ENCODE assay signal across 18 cellular contexts in the genomic region with DNA sequence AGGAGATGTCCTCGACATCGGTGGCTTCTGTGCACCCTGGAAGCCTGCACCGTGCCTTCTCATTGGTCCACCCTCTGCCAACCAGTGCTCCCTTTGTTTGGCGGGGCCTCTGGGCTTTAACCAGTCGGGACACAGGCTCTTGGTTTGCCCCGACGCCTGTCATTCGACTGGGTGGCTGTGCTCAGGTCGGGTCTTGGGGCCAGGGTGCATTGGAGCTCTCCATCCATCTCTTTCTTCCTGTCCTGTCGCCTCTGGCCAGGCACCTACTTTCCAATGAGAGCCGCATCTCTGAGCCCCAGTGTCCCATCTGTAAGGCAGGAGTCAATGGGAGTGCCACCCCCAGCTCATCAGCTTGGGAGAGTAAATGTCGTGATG.
"Had no signal": no experiment of that assay in that cellular context is flagged by ENCODE, and none has a peak within 500 bp of the region (broad histone marks: within the 10 kb centered on the region; RNA-seq: fewer than 3 reads in every experiment).

No MANE protein-coding gene starts in this region.

- DNase-seq: colonic mucosa; cortex of kidney; effector CD8-positive, alpha-beta T cell; effector memory CD8-positive, alpha-beta T cell; foreskin keratinocyte; heart left ventricle; hypothalamus; immature natural killer cell; left cardiac atrium; left ventricle myocardium superior; lower lobe of right lung; mesenchymal stem cell; midbrain had no signal

- H3K9me3 Mint-ChIP-seq: dendritic cell treated with granulocyte-macrophage colony-stimulating factor and Interleukin-4, amounts not matched to agents 40 ng/mL and 50 ng/mL, for 4 days; effector memory CD8-positive, alpha-beta T cell had no signal

- ATAC-seq: effector memory CD8-positive, alpha-beta T cell; foreskin keratinocyte; gastroesophageal sphincter; heart left ventricle; left cardiac atrium; left lung; left ventricle myocardium superior; lower lobe of right lung had no signal

- H3K4me3 ChIP-seq: colonic mucosa, esophagus muscularis mucosa, gastroesophageal sphincter, heart left ventricle, hepatocyte, left lung, lower lobe of right lung had no signal

- H3K27ac ChIP-seq: colonic mucosa, esophagus muscularis mucosa, foreskin keratinocyte, gastroesophageal sphincter, heart left ventricle, hepatocyte, left lung, lower lobe of right lung had no signal

- H3K36me3 Mint-ChIP-seq: immature natural killer cell had no signal

- H3K4me3 Mint-ChIP-seq: dendritic cell treated with granulocyte-macrophage colony-stimulating factor and Interleukin-4, amounts not matched to agents 40 ng/mL and 50 ng/mL, for 4 days; effector memory CD8-positive, alpha-beta T cell; immature natural killer cell had no signal

- H3K27ac Mint-ChIP-seq: dendritic cell treated with granulocyte-macrophage colony-stimulating factor and Interleukin-4, amounts not matched to agents 40 ng/mL and 50 ng/mL, for 4 days; effector memory CD8-positive, alpha-beta T cell; immature natural killer cell had no signal

- H3K9me3 ChIP-seq: colonic mucosa, esophagus muscularis mucosa, gastroesophageal sphincter, left lung, lower lobe of right lung had no signal

- H3K4me1 Mint-ChIP-seq: immature natural killer cell had no signal

- H3K36me3 ChIP-seq: colonic mucosa, esophagus muscularis mucosa, gastroesophageal sphincter, heart left ventricle, left lung, lower lobe of right lung had no signal

- H2AFZ ChIP-seq: hepatocyte had no signal

- H3K27me3 ChIP-seq: colonic mucosa, esophagus muscularis mucosa, foreskin keratinocyte, hepatocyte, left lung had no signal

- H3K4me2 ChIP-seq: hepatocyte had no signal

- H3K4me1 ChIP-seq: colonic mucosa, esophagus muscularis mucosa, foreskin keratinocyte, gastroesophageal sphincter, heart left ventricle, left lung, lower lobe of right lung had no signal
